ENCODE assay signal across 8 cellular contexts in genomic region chr15:74901612-74902063, GRCh38. TPM values are rescaled to one million over a fixed set of nuclear protein-coding genes. Genes with fewer than 3 reads are reported as not detected.
DNase-seq lines count a peak whose midpoint lies in the region; ATAC-seq lines count a peak whose summit lies in the region.

No MANE protein-coding gene starts in this region.

- intact Hi-C loops in right cardiac atrium (cut with DNase I): no loop called here

- DNase-seq in DMS53 (lab: John Stamatoyannopoulos, UW) (peak; percentile 55), HuH-7.5 (ENCODE audit: low spot score) (peak; percentile 91), T follicular helper cell (ENCODE audit: low read depth) (peak; percentile 41), right cardiac atrium (peak in 2 of 3 donors; percentile 32 to 74), NCI-H2107 (lab: John Stamatoyannopoulos, UW) (no peak)
- peak; percentile 25 for DNase-seq in activated naive CD8-positive, alpha-beta T cell treated with anti-CD3 and anti-CD28 coated beads, Interleukin-2, amount 50 U/mL, for 16 hours (ENCODE audit: low read depth, low spot score)
- peak; percentile 43 for DNase-seq in stimulated activated CD4-positive, alpha-beta T cell treated with anti-CD3 and anti-CD28 coated beads, Interleukin-12 subunit alpha, Interleukin-12 subunit beta, amount 100 ng/mL, for 4 hours

- H3K9me3 ChIP-seq in right cardiac atrium (ENCODE audit: control insufficient read depth, low read length): no peaks in the 10 kb centered on the region

- WGBS in right cardiac atrium: 18% methylated on average over 5 of the region's 5 CpGs

- no peak overlapping the region for H3K4me3 ChIP-seq in right cardiac atrium (ENCODE audit: low read length)

- H3K4me1 ChIP-seq in right cardiac atrium (ENCODE audit: control insufficient read depth, insufficient read depth, low read length): peaks cover 17% of the 10 kb centered on the region

- peak overlapping the region; percentile 8 for H3K27ac ChIP-seq in right cardiac atrium (ENCODE audit: low read length)

- H3K27me3 ChIP-seq in right cardiac atrium (ENCODE audit: control insufficient read depth, insufficient read depth): no peaks in the 10 kb centered on the region

- ATAC-seq in right cardiac atrium (peak in 1 of 2 donors; percentile 9), GM21367 (IDR thresholded peaks at IDR 0.05; ENCODE audit: unreplicated experiment) (no peak)

RNA-seq across cellular contexts. Expression of gene FAM219B, which starts 5.0 kb away (rescaled TPM):
- total RNA-seq in right cardiac atrium: 100 to 1,000 TPM; 108 to 128 (median 121) TPM
- 44.9 TPM for polyA plus RNA-seq in right cardiac atrium

RNA-seq across cellular contexts. Expression of gene MPI, which starts 11.8 kb away (rescaled TPM):
- 10 to 100 TPM; 39.1 to 59.8 (median 47.7) TPM for total RNA-seq in right cardiac atrium
- polyA plus RNA-seq in right cardiac atrium: 47.9 TPM

RNA-seq across cellular contexts. Expression of gene SCAMP2, which starts 28.5 kb away (rescaled TPM):
- 10 to 100 TPM; 52.2 to 67.1 (median 61.7) TPM for total RNA-seq in right cardiac atrium
- 36.1 TPM for polyA plus RNA-seq in right cardiac atrium

RNA-seq across cellular contexts. Expression of gene COX5A, which starts 36.2 kb away (rescaled TPM):
- 100 to 1,000 TPM; 802 to 917 (median 853) TPM for total RNA-seq in right cardiac atrium
- 2,062 TPM for polyA plus RNA-seq in right cardiac atrium

RNA-seq across cellular contexts. Expression of gene RPP25, which starts 54.9 kb away (rescaled TPM):
- 1 to 10 TPM; 5.3 to 8.1 (median 6.3) TPM for total RNA-seq in right cardiac atrium
- 3.5 TPM for polyA plus RNA-seq in right cardiac atrium
